Comparison of ENCODE assay signal across 17 cellular contexts in genomic region chr10:86218160-86218559, GRCh38.
A peak's percentile ranks its signal among the peaks of the same experiment; 100 is the strongest.
DNase-seq lines count a peak whose midpoint lies in the region; ATAC-seq and TF ChIP-seq lines count a peak whose summit lies in the region.
"Had no signal": no experiment of that assay in that cellular context is flagged by ENCODE, and none has a peak within 500 bp of the region (broad histone marks: within the 10 kb centered on the region; RNA-seq: fewer than 3 reads in every experiment).

No MANE protein-coding gene starts in this region.

- no peaks in the 10 kb centered on the region for H3K4me1 ChIP-seq in HEK293 (ENCODE audit: control insufficient read depth, insufficient read depth, low read length)
- peaks cover 0 to 12% of the 10 kb centered on the region in 2 donors for H3K4me1 ChIP-seq in neuronal stem cell (ENCODE audit: control insufficient read depth in 2 of 2, insufficient read depth in 1 of 2, low read depth in 1 of 2, low read length in 2 of 2)
- no peaks in the 10 kb centered on the region for H3K4me1 ChIP-seq in esophagus muscularis mucosa
- peaks cover 0 to 7% (median 0%) of the 10 kb centered on the region in 4 donors for H3K4me1 ChIP-seq in tibial nerve
- H3K4me1 ChIP-seq: Peyer's patch had no signal

- ATAC-seq in GM18867 (IDR thresholded peaks at IDR 0.05; ENCODE audit: unreplicated experiment), result no peak
- ATAC-seq: CD8-positive, alpha-beta T cell; HCT116; K562 had no signal

- CTCF ChIA-PET in HEK293 (lab: Yijun Ruan, JAX), result no interaction called here

- H2AK5ac ChIP-seq in neuronal stem cell (ENCODE audit: low read depth, low read length), result peak overlapping the region; percentile 22

- H3K4me2 ChIP-seq in neuronal stem cell (ENCODE audit: insufficient read depth, low read length, poor library complexity, severe bottlenecking), result no peak overlapping the region
- H3K4me2 ChIP-seq: BLaER1 treated with 17β-estradiol and CSF1 and Interleukin-3, amounts not matched to agents 10 nM and 100 nM had no signal

- H2BK5ac ChIP-seq in neuronal stem cell (ENCODE audit: low read length), result no peak overlapping the region

- H3K9me3 ChIP-seq in HEK293 (ENCODE audit: control insufficient read depth, insufficient read depth, low read depth, low read length) (no peaks in the 10 kb centered on the region), neuronal stem cell (replicated peaks in 1 of 2; ENCODE audit: control insufficient read depth in 2 of 2, insufficient read depth in 1 of 2, low read depth in 1 of 2, low read length in 2 of 2) (no peaks in the 10 kb centered on the region), esophagus muscularis mucosa (no peaks in the 10 kb centered on the region), tibial nerve (no peaks in the 10 kb centered on the region)
- H3K9me3 ChIP-seq: BLaER1 treated with 17β-estradiol and CSF1 and Interleukin-3, amounts not matched to agents 10 nM and 100 nM; Peyer's patch had no signal

- no peaks in the 10 kb centered on the region for H3K79me1 ChIP-seq in neuronal stem cell (ENCODE audit: low read depth, low read length)

- no peak overlapping the region for H2BK120ac ChIP-seq in neuronal stem cell (ENCODE audit: low read depth, low read length)

- intact Hi-C loops in esophagus muscularis mucosa (cut with DNase I), result no loop called here

- no peak overlapping the region for H2BK12ac ChIP-seq in neuronal stem cell (ENCODE audit: low read length)

- no peak for TF ChIP-seq EP300 in esophagus muscularis mucosa (IDR thresholded peaks at IDR 0.05)
- no peak for TF ChIP-seq EP300 in tibial nerve (IDR thresholded peaks at IDR 0.05)

- no peak overlapping the region for H2AFZ ChIP-seq in neuronal stem cell (ENCODE audit: low read length)

- H3K4ac ChIP-seq in neuronal stem cell (ENCODE audit: low read length), result no peak overlapping the region

- H3K4me3 ChIP-seq in HEK293 (ENCODE audit: low read depth, low read length), result no peak overlapping the region
- H3K4me3 ChIP-seq in neuronal stem cell (ENCODE audit: low read length in 2 of 2), result no peak overlapping the region
- H3K4me3 ChIP-seq in esophagus muscularis mucosa, result no peak overlapping the region
- H3K4me3 ChIP-seq in tibial nerve, result no peak overlapping the region
- H3K4me3 ChIP-seq: BLaER1 treated with 17β-estradiol and CSF1 and Interleukin-3, amounts not matched to agents 10 nM and 100 nM; K562; Peyer's patch had no signal

- no CpG with 5 or more reads among the region's 4 CpGs for WGBS in neuronal stem cell (ENCODE audit: extremely low coverage in 2 of 2, insufficient read length in 2 of 2, insufficient replicate concordance in 1 of 2), 2 donors
- WGBS in esophagus muscularis mucosa, result 100% methylated on average over 4 of the region's 4 CpGs
- WGBS in tibial nerve, 2 donors, result 93% methylated on average over 4 of the region's 4 CpGs

- H3K23ac ChIP-seq in neuronal stem cell (ENCODE audit: low read depth, low read length, poor library complexity), result no peak overlapping the region

- POLR2A ChIA-PET in HEK293 (lab: Yijun Ruan, JAX), result no interaction called here

- H4K8ac ChIP-seq in neuronal stem cell (ENCODE audit: low read depth, low read length), result no peak overlapping the region

- H3K27me3 ChIP-seq in neuronal stem cell (ENCODE audit: control insufficient read depth in 3 of 3, insufficient read depth in 3 of 3, low read depth in 1 of 3, low read length in 3 of 3), result no peaks in the 10 kb centered on the region
- no peaks in the 10 kb centered on the region for H3K27me3 ChIP-seq in esophagus muscularis mucosa
- no peaks in the 10 kb centered on the region for H3K27me3 ChIP-seq in tibial nerve
- H3K27me3 ChIP-seq: BLaER1 treated with 17β-estradiol and CSF1 and Interleukin-3, amounts not matched to agents 10 nM and 100 nM; Peyer's patch had no signal

- no peak overlapping the region for H2BK15ac ChIP-seq in neuronal stem cell (ENCODE audit: low read length)

- no peak overlapping the region for H3K9ac ChIP-seq in neuronal stem cell (ENCODE audit: low read depth, low read length, poor library complexity)
- H3K9ac ChIP-seq: BLaER1 treated with 17β-estradiol and CSF1 and Interleukin-3, amounts not matched to agents 10 nM and 100 nM had no signal

- H3K36me3 ChIP-seq in HEK293 (ENCODE audit: control insufficient read depth in 2 of 2, insufficient read depth in 1 of 2, low read length in 2 of 2) (no peaks in the 10 kb centered on the region), neuronal stem cell (replicated peaks in 1 of 2; ENCODE audit: control insufficient read depth in 2 of 2, insufficient read depth in 2 of 2, low read length in 2 of 2) (no peaks in the 10 kb centered on the region), esophagus muscularis mucosa (no peaks in the 10 kb centered on the region), tibial nerve (no peaks in the 10 kb centered on the region)
- H3K36me3 ChIP-seq: BLaER1 treated with 17β-estradiol and CSF1 and Interleukin-3, amounts not matched to agents 10 nM and 100 nM; Peyer's patch had no signal

- H3K18ac ChIP-seq in neuronal stem cell (ENCODE audit: low read length), result no peak overlapping the region

- H3K14ac ChIP-seq in neuronal stem cell (ENCODE audit: low read length), result no peak overlapping the region

- DNase-seq in DMS79 (lab: John Stamatoyannopoulos, UW) (peak; percentile 28), NCI-H345 treated with DMSO at 0.1 percent for 48 hours (lab: John Stamatoyannopoulos, UW; ENCODE audit: unreplicated experiment) (peak; percentile 73), neuronal stem cell (ENCODE audit: low spot score) (no peak), esophagus muscularis mucosa (ENCODE audit: extremely low spot score) (no peak), tibial nerve (ENCODE audit: low spot score in 2 of 2) (no peak)
- DNase-seq: CD8-positive, alpha-beta T cell; GDM1; GOT3; NCI-H526; SW 1271; T-helper 2 cell had no signal

- no peak for TF ChIP-seq POLR2A in esophagus muscularis mucosa (IDR thresholded peaks at IDR 0.05; ENCODE audit: low read depth)
- TF ChIP-seq POLR2A in tibial nerve (IDR thresholded peaks at IDR 0.05), result no peak

- no peak overlapping the region for H4K91ac ChIP-seq in neuronal stem cell (ENCODE audit: low read depth, low read length, poor library complexity)

- H3K27ac ChIP-seq in HEK293 (ENCODE audit: extremely low read depth, low read depth, low read length), result no peak overlapping the region
- H3K27ac ChIP-seq in neuronal stem cell (replicated peaks; ENCODE audit: low read length), result no peak overlapping the region
- H3K27ac ChIP-seq in esophagus muscularis mucosa (replicated peaks in 1 of 4), result no peak overlapping the region
- no peak overlapping the region for H3K27ac ChIP-seq in tibial nerve
- H3K27ac ChIP-seq: BLaER1 treated with 17β-estradiol and CSF1 and Interleukin-3, amounts not matched to agents 10 nM and 100 nM; Peyer's patch had no signal

- TF ChIP-seq CTCF in HEK293 (tag by site-specific recombination; IDR thresholded peaks at IDR 0.05), result no peak
- no peak for TF ChIP-seq CTCF in esophagus muscularis mucosa (IDR thresholded peaks at IDR 0.05)
- TF ChIP-seq CTCF in tibial nerve (IDR thresholded peaks at IDR 0.05), result no peak

TF ChIP-seq in HEK293, 187 proteins besides CTCF, POLR2A, EP300 and RAD21 (continues in another document):
- TF ChIP-seq ZNF701 (tag by site-specific recombination; IDR thresholded peaks at IDR 0.05) (no peak), ZFP37 (tag by site-specific recombination; IDR thresholded peaks at IDR 0.05) (no peak), MYNN (tag by site-specific recombination; IDR thresholded peaks at IDR 0.05; ENCODE audit: borderline replicate concordance) (no peak), PRDM4 (tag by site-specific recombination; IDR thresholded peaks at IDR 0.05) (no peak), ZNF398 (tag by site-specific recombination; IDR thresholded peaks at IDR 0.05) (peak; percentile 75), ZNF114 (tag by site-specific recombination; IDR thresholded peaks at IDR 0.05) (no peak), OVOL3 (tag by site-specific recombination; IDR thresholded peaks at IDR 0.05) (no peak), ZNF747 (tag by site-specific recombination; IDR thresholded peaks at IDR 0.05) (no peak), ZIC2 (tag by site-specific recombination; IDR thresholded peaks at IDR 0.05) (peak; percentile 47), ZNF433 (tag by site-specific recombination; IDR thresholded peaks at IDR 0.05; ENCODE audit: low read depth) (no peak), GLIS1 (tag by site-specific recombination; IDR thresholded peaks at IDR 0.05) (peak; percentile 54), ZNF37A (tag by site-specific recombination; IDR thresholded peaks at IDR 0.05) (no peak), ZNF366 (tag by site-specific recombination; conservative IDR thresholded peaks at IDR 0.05) (no peak)

Comparison
In these comparisons a context has a peak if more than half of its experiments do, and no peak if none do; other contexts are left out.
1. DNase-seq: peak in DMS79 (single experiment) and NCI-H345 treated with DMSO at 0.1 percent for 48 hours (single experiment); none in neuronal stem cell (single experiment), esophagus muscularis mucosa (single experiment) and tibial nerve (0 of 2).